In the genomic region with DNA sequence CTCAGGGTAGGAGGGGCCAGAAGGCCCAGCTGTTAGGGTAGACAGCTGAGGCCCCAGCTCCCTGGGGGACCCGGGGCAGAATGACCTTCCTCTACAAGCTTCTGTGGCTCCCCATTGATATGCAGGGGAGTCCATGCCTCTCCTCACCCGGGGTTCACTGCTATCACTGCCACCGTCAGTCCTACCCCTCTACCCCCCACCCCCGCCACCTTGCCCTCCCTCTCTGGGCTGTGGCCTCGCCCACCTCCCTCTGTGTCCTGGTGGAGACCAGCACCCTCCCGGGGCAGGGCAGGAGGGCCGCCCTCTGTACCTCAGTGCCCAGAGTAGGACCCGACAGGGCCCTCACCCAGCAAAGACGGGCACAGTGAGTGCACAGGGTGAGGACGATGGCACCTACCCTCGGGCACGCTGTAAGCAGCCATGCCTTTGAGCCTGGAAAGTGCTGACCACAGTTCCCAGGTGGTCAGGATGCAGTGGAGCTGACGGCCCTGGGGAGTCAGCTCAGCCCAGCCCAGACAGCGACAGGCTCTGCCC, we compare ENCODE assay signal across 19 cellular contexts.
DNase-seq lines count a peak whose midpoint lies in the region; ATAC-seq and TF ChIP-seq lines count a peak whose summit lies in the region.
"Had no signal": no experiment of that assay in that cellular context is flagged by ENCODE, and none has a peak within 500 bp of the region (broad histone marks: within the 10 kb centered on the region; RNA-seq: fewer than 3 reads in every experiment).

No MANE protein-coding gene starts in this region.

- no peaks in the 10 kb centered on the region for H3K9me3 ChIP-seq in H9 (ENCODE audit: control insufficient read depth, low read depth, low read length)
- no peaks in the 10 kb centered on the region for H3K9me3 ChIP-seq in suprapubic skin
- H3K9me3 ChIP-seq: MG63, SK-N-SH had no signal

- H3K9ac ChIP-seq in H9 (ENCODE audit: extremely low read depth, insufficient read length, low read length) (no peak overlapping the region), mesendoderm (ENCODE audit: low read length) (no peak overlapping the region)
- H3K9ac ChIP-seq: SK-N-SH had no signal

- H3K9me3 Mint-ChIP-seq in H9, result no peaks in the 10 kb centered on the region; a peak in 1 of 5 replicates
- no peaks in the 10 kb centered on the region for H3K9me3 Mint-ChIP-seq in activated T-cell treated with anti-CD3 and anti-CD28 coated beads, Interleukin-2, amount 50 U/mL, for 24 hours
- H3K9me3 Mint-ChIP-seq: CD4-positive, alpha-beta T cell had no signal

- no peak for DNase-seq in H9
- DNase-seq in mesendoderm, result no peak
- peak; percentile 46 to 60 for DNase-seq in suprapubic skin (ENCODE audit: low spot score in 2 of 2)
- DNase-seq in activated T-cell treated with anti-CD3 and anti-CD28 coated beads, Interleukin-2, amount 50 U/mL, for 24 hours, result no peak
- DNase-seq: ACHN; CD4-positive, alpha-beta T cell; DND-41; HCEC 1CT; MG63; NCI-H1092; NCI-H146; NCI-H2081 treated with DMSO at 0.1 percent for 48 hours; NCI-H510A treated with DMSO at 0.1 percent for 48 hours; NCI-H82; Right ventricle myocardium superior had no signal

- no peak overlapping the region for H3T11ph ChIP-seq in H9 (ENCODE audit: low read length)

- no peak overlapping the region for H3K14ac ChIP-seq in H9 (ENCODE audit: insufficient read depth, low read length)

- H3K4me2 ChIP-seq in H9 (ENCODE audit: insufficient read depth, insufficient read length, low read length) (no peak overlapping the region), mesendoderm (ENCODE audit: low read length) (no peak overlapping the region)
- H3K4me2 ChIP-seq: SK-N-SH had no signal

- H3K4me3 Mint-ChIP-seq in H9, result no peak overlapping the region
- H3K4me3 Mint-ChIP-seq in activated T-cell treated with anti-CD3 and anti-CD28 coated beads, Interleukin-2, amount 50 U/mL, for 24 hours, result no peak overlapping the region
- H3K4me3 Mint-ChIP-seq: CD4-positive, alpha-beta T cell had no signal

- no peak overlapping the region for H2BK20ac ChIP-seq in H9 (ENCODE audit: low read depth, low read length, poor library complexity, severe bottlenecking)

- H3K27ac ChIP-seq in H9 (ENCODE audit: insufficient read length, low read depth, low read length) (no peak overlapping the region), angular gyrus (ENCODE audit: low read depth, low read length) (peak overlapping the region; percentile 98), mesendoderm (ENCODE audit: low read depth, low read length) (no peak overlapping the region), suprapubic skin (no peak overlapping the region)

- H3K4me3 ChIP-seq in mesendoderm (ENCODE audit: low read length) (no peak overlapping the region), suprapubic skin (no peak overlapping the region)
- H3K4me3 ChIP-seq: MG63 had no signal

- H4K20me1 ChIP-seq in H9 (ENCODE audit: control insufficient read depth, insufficient read depth, insufficient read length), result no peaks in the 10 kb centered on the region

- H2BK12ac ChIP-seq in H9 (ENCODE audit: insufficient read length, low read depth, low read length), result no peak overlapping the region

- H3K4ac ChIP-seq in H9 (ENCODE audit: low read depth, low read length) (no peak overlapping the region), mesendoderm (ENCODE audit: low read depth, low read length) (peak overlapping the region; percentile 1)

- H3K4me1 Mint-ChIP-seq in H9, result peaks cover 33 to 50% of the 10 kb centered on the region in 2 experiments
- peaks cover 7% of the 10 kb centered on the region for H3K4me1 Mint-ChIP-seq in activated T-cell treated with anti-CD3 and anti-CD28 coated beads, Interleukin-2, amount 50 U/mL, for 24 hours (ENCODE audit: low read depth)

- H3K27ac Mint-ChIP-seq in H9, result no peak overlapping the region
- H3K27ac Mint-ChIP-seq in activated T-cell treated with anti-CD3 and anti-CD28 coated beads, Interleukin-2, amount 50 U/mL, for 24 hours, result no peak overlapping the region
- H3K27ac Mint-ChIP-seq: CD4-positive, alpha-beta T cell had no signal

- no peak overlapping the region for H4K91ac ChIP-seq in H9 (ENCODE audit: insufficient read length, low read depth, low read length)

- whole genome bisulfite sequencing in H9 (ENCODE audit: extremely low coverage, insufficient read length, low lambda C conversion rate), result no CpG with 5 or more reads among the region's 14 CpGs
- WGBS in mesendoderm (ENCODE audit: extremely low coverage, insufficient coverage, low lambda C conversion rate), result no CpG with 5 or more reads among the region's 14 CpGs
- WGBS in suprapubic skin, result no CpG with 5 or more reads among the region's 14 CpGs

- ATAC-seq in GM19467 (IDR thresholded peaks at IDR 0.05; ENCODE audit: unreplicated experiment) (no peak), HG03432 (IDR thresholded peaks at IDR 0.05; ENCODE audit: unreplicated experiment) (no peak)

- H4K5ac ChIP-seq in H9 (ENCODE audit: insufficient read length, low read depth, low read length) (no peak overlapping the region), mesendoderm (ENCODE audit: low read length) (no peak overlapping the region)

- H3K79me2 ChIP-seq in H9 (ENCODE audit: insufficient read depth, low read length) (no peaks in the 10 kb centered on the region), mesendoderm (ENCODE audit: control insufficient read depth, insufficient read depth, low read length) (no peaks in the 10 kb centered on the region)

- H2AK5ac ChIP-seq in H9 (ENCODE audit: insufficient read length, low read length), result no peak overlapping the region
- H2AK5ac ChIP-seq in mesendoderm (ENCODE audit: low read length), result peak overlapping the region; percentile 48

- no peak for TF ChIP-seq POLR2A in suprapubic skin (IDR thresholded peaks at IDR 0.05)

- H4K8ac ChIP-seq in H9 (replicated peaks; ENCODE audit: insufficient read length, low read depth, low read length), result no peak overlapping the region
- H4K8ac ChIP-seq in mesendoderm (ENCODE audit: low read depth, low read length), result no peak overlapping the region

- H3K23me2 ChIP-seq in H9 (ENCODE audit: insufficient read length, low read depth, low read length, poor library complexity, severe bottlenecking), result no peaks in the 10 kb centered on the region

- H3K4me1 ChIP-seq in H9 (ENCODE audit: insufficient read depth, low read length) (peaks cover 10% of the 10 kb centered on the region; the same call in 1 of the 2 replicates), mesendoderm (ENCODE audit: control insufficient read depth, low read depth, low read length) (peaks cover 11% of the 10 kb centered on the region), suprapubic skin (peaks cover 11% of the 10 kb centered on the region)

- no peak overlapping the region for H2BK15ac ChIP-seq in H9 (ENCODE audit: low read depth, low read length)
- H2BK15ac ChIP-seq in mesendoderm (replicated peaks; ENCODE audit: low read depth), result no peak overlapping the region

- H3K23ac ChIP-seq in H9 (ENCODE audit: insufficient read length, low read depth, low read length) (no peak overlapping the region), mesendoderm (ENCODE audit: low read length) (no peak overlapping the region)

- H3K36me3 ChIP-seq in mesendoderm (ENCODE audit: control insufficient read depth, insufficient read depth, low read length), result no peaks in the 10 kb centered on the region
- H3K36me3 ChIP-seq in suprapubic skin, result no peaks in the 10 kb centered on the region
- H3K36me3 ChIP-seq: MG63 had no signal

- H3K36me3 Mint-ChIP-seq in H9 (ENCODE audit: insufficient read depth in 1 of 3, low read depth in 3 of 3), result no peaks in the 10 kb centered on the region
- no peaks in the 10 kb centered on the region for H3K36me3 Mint-ChIP-seq in activated T-cell treated with anti-CD3 and anti-CD28 coated beads, Interleukin-2, amount 50 U/mL, for 24 hours (ENCODE audit: low read depth)

- peaks cover 18% of the 10 kb centered on the region for H3K27me3 Mint-ChIP-seq in H9 (ENCODE audit: low read depth)
- H3K27me3 Mint-ChIP-seq in activated T-cell treated with anti-CD3 and anti-CD28 coated beads, Interleukin-2, amount 50 U/mL, for 24 hours, result peaks cover 18% of the 10 kb centered on the region

- no peak overlapping the region for H3K56ac ChIP-seq in H9 (ENCODE audit: insufficient read length, low read depth, low read length)
- peak overlapping the region; percentile 82 for H3K56ac ChIP-seq in mesendoderm (ENCODE audit: low read length)

- no peak overlapping the region for H2BK120ac ChIP-seq in H9 (ENCODE audit: low read depth, low read length, poor library complexity, severe bottlenecking)
- H2BK120ac ChIP-seq in mesendoderm (ENCODE audit: low read depth, low read length), result no peak overlapping the region

- H3K79me1 ChIP-seq in H9 (ENCODE audit: insufficient read depth, low read depth, low read length, poor library complexity, severe bottlenecking) (no peaks in the 10 kb centered on the region), mesendoderm (ENCODE audit: low read length) (no peaks in the 10 kb centered on the region)

- H3K27me3 ChIP-seq in H9 (ENCODE audit: insufficient read depth, low read length) (no peaks in the 10 kb centered on the region), mesendoderm (ENCODE audit: insufficient read depth, low read length, poor library complexity) (no peaks in the 10 kb centered on the region), suprapubic skin (peaks cover 40% of the 10 kb centered on the region)

- no peak for TF ChIP-seq EP300 in suprapubic skin (IDR thresholded peaks at IDR 0.05)

- H2BK5ac ChIP-seq in H9 (ENCODE audit: insufficient read length, low read length), result no peak overlapping the region
- H2BK5ac ChIP-seq in mesendoderm (ENCODE audit: low read length), result no peak overlapping the region

- no peak overlapping the region for H2AFZ ChIP-seq in H9 (ENCODE audit: low read length)

- peak overlapping the region; percentile 32 for H3K18ac ChIP-seq in H9 (ENCODE audit: insufficient read length, low read depth, low read length)
- H3K18ac ChIP-seq in mesendoderm (ENCODE audit: low read length), result peak overlapping the region; percentile 9

- TF ChIP-seq CTCF in H9 (conservative IDR thresholded peaks at IDR 0.05) (no peak), suprapubic skin (IDR thresholded peaks at IDR 0.05) (no peak)

Comparison
In these comparisons a context has a peak if more than half of its experiments do, and no peak if none do; other contexts are left out.
1. DNase-seq: peak in suprapubic skin (2 of 2); none in H9 (single experiment), mesendoderm (single experiment) and activated T-cell treated with anti-CD3 and anti-CD28 coated beads, Interleukin-2, amount 50 U/mL, for 24 hours (single experiment).